10 cellular contexts compared by ENCODE assay signal in genomic region chr12:11705010-11705409, GRCh38. TPM values are rescaled to one million over a fixed set of nuclear protein-coding genes. Genes with fewer than 3 reads are reported as not detected.
DNase-seq lines count a peak whose midpoint lies in the region; ATAC-seq, FAIRE-seq and TF ChIP-seq lines count a peak whose summit lies in the region.
"Had no signal": no experiment of that assay in that cellular context is flagged by ENCODE, and none has a peak within 500 bp of the region (broad histone marks: within the 10 kb centered on the region; RNA-seq: fewer than 3 reads in every experiment).

No MANE protein-coding gene starts in this region.

- H3K4me1 ChIP-seq in K562 (replicated peaks in 1 of 2; ENCODE audit: control insufficient read depth in 2 of 2, insufficient read depth in 2 of 2, low read length in 2 of 2) (peaks cover 0 to 11% of the 10 kb centered on the region in 2 experiments; a peak in 3 of 5 replicates), upper lobe of right lung (peaks cover 21% of the 10 kb centered on the region)

- H3K9me3 ChIP-seq in K562 (replicated peaks; ENCODE audit: control insufficient read depth, insufficient read depth, low read depth, low read length) (no peaks in the 10 kb centered on the region), upper lobe of right lung (no peaks in the 10 kb centered on the region)

- TF ChIP-seq POLR2A in K562 (conservative IDR thresholded peaks at IDR 0.05) (no peak), lower leg skin (IDR thresholded peaks at IDR 0.05) (no peak)

- H4K20me1 ChIP-seq in K562 (replicated peaks; ENCODE audit: control insufficient read depth, insufficient read depth, low read length): no peaks in the 10 kb centered on the region

- no peaks in the 10 kb centered on the region for H3K79me2 ChIP-seq in K562 (ENCODE audit: control insufficient read depth, insufficient read depth, low read length)

- no peak overlapping the region for H3K9ac ChIP-seq in K562 (ENCODE audit: insufficient read depth in 1 of 2, low read depth in 2 of 2, low read length in 2 of 2)

- H3K27ac ChIP-seq in K562 (ENCODE audit: extremely low read depth, low read depth, low read length) (no peak overlapping the region), upper lobe of right lung (no peak overlapping the region)

- POLR2A ChIA-PET in K562 (lab: Yijun Ruan, JAX): no interaction called here

- no peak for ATAC-seq in K562
- ATAC-seq in upper lobe of right lung: peak; percentile 44
- no peak for ATAC-seq in GM21619 (IDR thresholded peaks at IDR 0.05; ENCODE audit: unreplicated experiment)

- BruUV-seq in K562 (replicated peaks; lab: Mats Ljungman, UMichigan): no TSS peak

- 66% methylated on average over 7 of the region's 7 CpGs for WGBS in K562 (ENCODE audit: insufficient coverage, low coverage, missing lambda C conversion rate)
- 55 to 59% methylated on average over 7 of the region's 7 CpGs for WGBS in lower leg skin, 2 donors

- intact Hi-C loops in K562 (cut with micrococcal nuclease): no loop called here
- intact Hi-C loops in upper lobe of right lung (cut with DNase I): no loop called here
- intact Hi-C loops in lower leg skin (cut with DNase I; ENCODE audit: low total_unique reads): no loop called here

- H3K27me3 ChIP-seq in K562 (ENCODE audit: control insufficient read depth in 2 of 2, insufficient read depth in 2 of 2, low read length in 2 of 2) (no peaks in the 10 kb centered on the region), upper lobe of right lung (no peaks in the 10 kb centered on the region)

- H3K36me3 ChIP-seq in K562 (ENCODE audit: control insufficient read depth, insufficient read depth, low read length) (no peaks in the 10 kb centered on the region), upper lobe of right lung (no peaks in the 10 kb centered on the region)

- in situ Hi-C loops in K562 (cut with MboI): no loop called here

- DNase-seq in NCI-H2107 treated with DMSO at 0.1 percent for 48 hours (lab: John Stamatoyannopoulos, UW; ENCODE audit: unreplicated experiment): peak; percentile 21
- DNase-seq in NCI-H2107 (lab: John Stamatoyannopoulos, UW): no peak
- no peak for DNase-seq in K562 (ENCODE audit: extremely low read depth in 1 of 4, low spot score in 3 of 4)
- peak; percentile 88 for DNase-seq in kidney glomerular epithelial cell (lab: John Stamatoyannopoulos, UW)
- DNase-seq in upper lobe of right lung: no peak
- DNase-seq in mesenteric fat pad (ENCODE audit: low spot score): no peak
- DNase-seq in lower leg skin (ENCODE audit: low spot score in 2 of 2): no peak
- DNase-seq: 8988T; activated effector memory CD4-positive, alpha-beta T cell treated with Interleukin-2 at 50 U/mL for 16 hours had no signal

- no peak overlapping the region for H2AFZ ChIP-seq in K562 (ENCODE audit: low read depth, low read length)

- CTCF ChIA-PET in K562 (lab: Yijun Ruan, JAX; ENCODE audit: low intra/inter-chr PET ratio): no interaction called here

- no peak for FAIRE-seq in K562 (lab: Jason Lieb, UNC)

- H3K9me1 ChIP-seq in K562 (ENCODE audit: control insufficient read depth, insufficient read depth, low read length): no peaks in the 10 kb centered on the region

- no peak for TF ChIP-seq CTCF in K562 (IDR thresholded peaks at IDR 0.05 in 2 of 3, conservative IDR thresholded peaks at IDR 0.05 in 1 of 3; ENCODE audit: insufficient read depth in 2 of 3, low read depth in 1 of 3, low read length in 3 of 3)
- TF ChIP-seq CTCF in upper lobe of right lung (IDR thresholded peaks at IDR 0.05): no peak
- no peak for TF ChIP-seq CTCF in lower leg skin (IDR thresholded peaks at IDR 0.05)

- TF ChIP-seq EP300 in K562 (IDR thresholded peaks at IDR 0.05; ENCODE audit: low read length): no peak

- no peak for TF ChIP-seq RAD21 in K562 (CRISPR knock-in tag; conservative IDR thresholded peaks at IDR 0.05 in 1 of 2, IDR thresholded peaks at IDR 0.05 in 1 of 2)

- no peak overlapping the region for H3K4me3 ChIP-seq in K562
- no peak overlapping the region for H3K4me3 ChIP-seq in upper lobe of right lung
- no peak overlapping the region for H3K4me3 ChIP-seq in lower leg skin (ENCODE audit: low read depth, poor library complexity, severe bottlenecking)

- H3K4me2 ChIP-seq in K562 (ENCODE audit: insufficient read depth, low read length): no peak overlapping the region

TF ChIP-seq in K562, 482 proteins besides CTCF, POLR2A, EP300 and RAD21:
- TF ChIP-seq RFX5 (IDR thresholded peaks at IDR 0.05; ENCODE audit: low read depth, low read length) (no peak), KLF6 (CRISPR knock-in tag; IDR thresholded peaks at IDR 0.05; ENCODE audit: borderline replicate concordance) (no peak), ZBED1 (IDR thresholded peaks at IDR 0.05) (no peak), KLF13 (tag; IDR thresholded peaks at IDR 0.05; ENCODE audit: borderline replicate concordance, low read depth) (no peak), CEBPG (CRISPR knock-in tag; IDR thresholded peaks at IDR 0.05) (no peak), CEBPG (tag; conservative IDR thresholded peaks at IDR 0.05 in 1 of 2, IDR thresholded peaks at IDR 0.05 in 1 of 2) (peak; percentile 32 to 42; a peak in 2 of 4 replicates), CEBPB (tag; IDR thresholded peaks at IDR 0.05) (peak; percentile 65), RBM14 (IDR thresholded peaks at IDR 0.05; ENCODE audit: borderline replicate concordance, insufficient read depth, low read depth, low read length) (no peak), FOXA1 (IDR thresholded peaks at IDR 0.05; ENCODE audit: borderline replicate concordance) (no peak), ZFX (CRISPR knock-in tag; IDR thresholded peaks at IDR 0.05) (no peak), NKRF (IDR thresholded peaks at IDR 0.05; ENCODE audit: borderline replicate concordance) (no peak), RUNX1 (IDR thresholded peaks at IDR 0.05; ENCODE audit: low read depth) (no peak)

RNA-seq across cellular contexts. Expression of gene ETV6, which starts 55.5 kb away (rescaled TPM):
- 9.4 and 9.8 TPM in 2 replicates for total RNA-seq in K562 (2011; cell fraction: chromatin; rRNA removed; ENCODE audit: low replicate concordance)
- 5.7 and 6.3 TPM in 2 replicates for total RNA-seq in K562 (2011; cell fraction: nucleolus; rRNA removed)
- 4.8 and 14.7 TPM in 2 replicates for total RNA-seq in K562 (2011; cell fraction: nucleoplasm; rRNA removed)
- 3.4 and 4.6 TPM in 2 replicates for total RNA-seq in K562 (2014; rRNA removed)
- 4.1 and 5.1 TPM in 2 replicates for total RNA-seq in K562 (2014; rRNA removed; fragmentation: Illumina TruSeq; extraction: Trizol)
- total RNA-seq in K562 (2015; rRNA removed; fragmentation: Illumina TruSeq; extraction: Trizol): 6.4 and 6.6 TPM in 2 replicates
- total RNA-seq in K562 (2021): 10.6 and 12.7 TPM in 2 replicates
- polyA plus RNA-seq in K562 (2011; rRNA removed): 3.1 and 3.9 TPM in 2 replicates
- polyA plus RNA-seq in K562 (2011; cell fraction: cytosol; rRNA removed): 2.1 and 2.9 TPM in 2 replicates
- polyA plus RNA-seq in K562 (2011; cell fraction: nucleus; rRNA removed): 5.8 and 8.2 TPM in 2 replicates
- polyA plus RNA-seq in K562 (2012): 4.0 and 5.5 TPM in 2 replicates
- polyA plus RNA-seq in K562 (2014; fragmentation: Illumina TruSeq; extraction: Trizol): 5.6 and 5.8 TPM in 2 replicates
- 1 to 10 TPM in 1 of 2 experiments, under 1 TPM in 1; 0.81 to 1.8 TPM for polyA plus RNA-seq in K562 (2014; fragmentation: Nextera tagmentation; extraction: Ambion mirVana)
- polyA plus RNA-seq in K562 (2014; rRNA removed): 3.9 and 4.1 TPM in 2 replicates
- 7.4 and 7.5 TPM in 2 replicates for polyA minus RNA-seq in K562 (2011; rRNA and poly(A)+ RNA removed)
- polyA minus RNA-seq in K562 (2011; cell fraction: cytosol; rRNA and poly(A)+ RNA removed): 4.9 and 5.4 TPM in 2 replicates
- polyA minus RNA-seq in K562 (2011; cell fraction: nucleus; rRNA and poly(A)+ RNA removed): 9.3 and 15.8 TPM in 2 replicates
- total RNA-seq in upper lobe of right lung: 45.0 TPM
- total RNA-seq in mesenteric fat pad: 42.0 TPM
- 10 to 100 TPM; 17.7 to 27.1 (median 25.0) TPM for total RNA-seq in lower leg skin

Comparison
In these comparisons a context has a peak if more than half of its experiments do, and no peak if none do; other contexts are left out.
1. DNase-seq: peak in NCI-H2107 treated with DMSO at 0.1 percent for 48 hours (single experiment) and kidney glomerular epithelial cell (single experiment); none in NCI-H2107 (single experiment), K562 (0 of 4), upper lobe of right lung (single experiment), mesenteric fat pad (single experiment) and lower leg skin (0 of 2).